ENCODE assay signal across 34 cellular contexts in the genomic region with DNA sequence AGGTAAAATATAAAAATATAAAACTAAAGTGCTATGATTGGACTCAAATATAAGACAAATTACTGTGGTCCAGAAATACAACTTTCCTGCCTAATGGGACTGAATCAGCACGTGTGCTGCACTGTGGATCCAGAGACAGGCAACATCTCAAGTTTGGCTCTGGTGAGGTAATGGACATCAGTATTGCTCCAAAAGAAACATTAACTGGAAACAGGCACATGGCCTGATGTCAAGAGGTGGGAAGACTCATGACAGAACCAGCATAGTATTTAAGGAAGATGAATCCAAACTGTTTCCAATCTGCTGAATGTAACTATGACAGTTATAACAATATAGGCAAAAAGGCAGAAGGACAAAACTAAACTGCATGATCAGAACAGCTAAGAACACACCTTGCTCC.
"Had no signal": no experiment of that assay in that cellular context is flagged by ENCODE, and none has a peak within 500 bp of the region (broad histone marks: within the 10 kb centered on the region; RNA-seq: fewer than 3 reads in every experiment).

No MANE protein-coding gene starts in this region.

- H3K36me3 ChIP-seq: adrenal gland, esophagus squamous epithelium, gastrocnemius medialis, heart left ventricle had no signal

- DNase-seq: activated CD4-positive, alpha-beta memory T cell treated with anti-CD3 and anti-CD28 coated beads for 36 hours; activated CD4-positive, alpha-beta T cell treated with anti-CD3 and anti-CD28 coated beads for 36 hours; activated CD4-positive, alpha-beta T cell treated with anti-CD3 and anti-CD28 coated beads, Interleukin-2, amount 10 ng/mL, durations not matched to agents 24 days and 14 days; activated CD4-positive, CD25-positive, alpha-beta regulatory T cell; activated CD4-positive, CD25-positive, alpha-beta regulatory T cell treated with anti-CD3 and anti-CD28 coated beads, Interleukin-2, amount 50 U/mL, for 72 hours; activated CD8-positive, alpha-beta memory T cell treated with anti-CD3 and anti-CD28 coated beads, Interleukin-2, amount 10 ng/mL, durations not matched to agents 7 days and 5 days; activated CD8-positive, alpha-beta memory T cell treated with anti-CD3 and anti-CD28 coated beads, Interleukin-2, amount 50 U/mL, for 4 hours; activated CD8-positive, alpha-beta T cell treated with anti-CD3 and anti-CD28 coated beads, Interleukin-2, amount 10 ng/mL, durations not matched to agents 7 days and 5 days; activated effector memory CD4-positive, alpha-beta T cell treated with anti-CD3 and anti-CD28 coated beads, Interleukin-2, amount 50 U/mL, for 16 hours; activated naive CD4-positive, alpha-beta T cell treated with anti-CD3 and anti-CD28 coated beads for 36 hours; activated naive CD8-positive, alpha-beta T cell treated with anti-CD3 and anti-CD28 coated beads for 36 hours; activated naive CD8-positive, alpha-beta T cell treated with anti-CD3 and anti-CD28 coated beads, Interleukin-2, amount 50 U/mL, for 24 hours; activated T-cell treated with anti-CD3 and anti-CD28 coated beads, Interleukin-2, amount 50 U/mL, for 1 hour; activated T-cell treated with anti-CD3 and anti-CD28 coated beads, Interleukin-2, amount 50 U/mL, for 48 hours; adrenal gland; amygdala; aorta; body of pancreas; caudate nucleus; cortex of kidney; dermis blood vessel endothelial cell; effector CD4-positive, alpha-beta T cell; effector memory CD8-positive, alpha-beta T cell; esophagus squamous epithelium; foreskin keratinocyte; gastrocnemius medialis; glutamatergic neuron; heart left ventricle; T1000 had no signal

- H3K36me3 Mint-ChIP-seq: activated CD4-positive, alpha-beta memory T cell treated with anti-CD3 and anti-CD28 coated beads for 36 hours; activated CD8-positive, alpha-beta memory T cell treated with anti-CD3 and anti-CD28 coated beads, Interleukin-2, amount 10 ng/mL, durations not matched to agents 7 days and 5 days had no signal

- H3K27me3 Mint-ChIP-seq: activated CD4-positive, alpha-beta memory T cell treated with anti-CD3 and anti-CD28 coated beads for 36 hours; activated CD4-positive, alpha-beta T cell treated with anti-CD3 and anti-CD28 coated beads for 36 hours; activated CD4-positive, alpha-beta T cell treated with anti-CD3 and anti-CD28 coated beads, Interleukin-2, amount 10 ng/mL, durations not matched to agents 24 days and 14 days; activated CD8-positive, alpha-beta memory T cell treated with anti-CD3 and anti-CD28 coated beads, Interleukin-2, amount 10 ng/mL, durations not matched to agents 7 days and 5 days; activated naive CD4-positive, alpha-beta T cell treated with anti-CD3 and anti-CD28 coated beads, Interleukin-2, amount 50 U/mL, for 24 hours; activated naive CD8-positive, alpha-beta T cell treated with anti-CD3 and anti-CD28 coated beads for 36 hours; activated naive CD8-positive, alpha-beta T cell treated with anti-CD3 and anti-CD28 coated beads, Interleukin-2, amount 50 U/mL, for 24 hours; effector memory CD8-positive, alpha-beta T cell had no signal

- H3K27ac ChIP-seq: adrenal gland, body of pancreas, epithelial cell of prostate, esophagus squamous epithelium, foreskin keratinocyte, gastrocnemius medialis, heart left ventricle had no signal

- ATAC-seq: activated CD4-positive, alpha-beta T cell treated with anti-CD3 and anti-CD28 coated beads for 36 hours; activated CD8-positive, alpha-beta memory T cell treated with anti-CD3 and anti-CD28 coated beads, Interleukin-2, amount 10 ng/mL, durations not matched to agents 7 days and 5 days; activated CD8-positive, alpha-beta T cell treated with anti-CD3 and anti-CD28 coated beads, Interleukin-2, amount 10 ng/mL, durations not matched to agents 7 days and 5 days; activated naive CD8-positive, alpha-beta T cell treated with anti-CD3 and anti-CD28 coated beads, Interleukin-2, amount 50 U/mL, for 24 hours; body of pancreas; effector memory CD8-positive, alpha-beta T cell; foreskin keratinocyte; gastrocnemius medialis had no signal

- FAIRE-seq: colon had no signal

- H3K4me1 Mint-ChIP-seq: activated CD4-positive, alpha-beta T cell treated with anti-CD3 and anti-CD28 coated beads for 36 hours; activated CD4-positive, alpha-beta T cell treated with anti-CD3 and anti-CD28 coated beads, Interleukin-2, amount 10 ng/mL, durations not matched to agents 24 days and 14 days; activated CD8-positive, alpha-beta memory T cell treated with anti-CD3 and anti-CD28 coated beads, Interleukin-2, amount 10 ng/mL, durations not matched to agents 7 days and 5 days; activated naive CD4-positive, alpha-beta T cell treated with anti-CD3 and anti-CD28 coated beads, Interleukin-2, amount 50 U/mL, for 24 hours; activated naive CD8-positive, alpha-beta T cell treated with anti-CD3 and anti-CD28 coated beads for 36 hours; activated naive CD8-positive, alpha-beta T cell treated with anti-CD3 and anti-CD28 coated beads, Interleukin-2, amount 50 U/mL, for 24 hours had no signal

- H3K27ac Mint-ChIP-seq: activated CD4-positive, alpha-beta memory T cell treated with anti-CD3 and anti-CD28 coated beads for 36 hours; activated CD4-positive, alpha-beta T cell treated with anti-CD3 and anti-CD28 coated beads for 36 hours; activated CD4-positive, alpha-beta T cell treated with anti-CD3 and anti-CD28 coated beads, Interleukin-2, amount 10 ng/mL, durations not matched to agents 24 days and 14 days; activated CD8-positive, alpha-beta memory T cell treated with anti-CD3 and anti-CD28 coated beads, Interleukin-2, amount 10 ng/mL, durations not matched to agents 7 days and 5 days; activated CD8-positive, alpha-beta T cell treated with anti-CD3 and anti-CD28 coated beads, Interleukin-2, amount 10 ng/mL, durations not matched to agents 7 days and 5 days; activated naive CD4-positive, alpha-beta T cell treated with anti-CD3 and anti-CD28 coated beads for 36 hours; activated naive CD4-positive, alpha-beta T cell treated with anti-CD3 and anti-CD28 coated beads, Interleukin-2, amount 50 U/mL, for 24 hours; activated naive CD8-positive, alpha-beta T cell treated with anti-CD3 and anti-CD28 coated beads for 36 hours; activated naive CD8-positive, alpha-beta T cell treated with anti-CD3 and anti-CD28 coated beads, Interleukin-2, amount 50 U/mL, for 24 hours; activated T-helper 1 cell treated with anti-CD3 and anti-CD28 coated beads, Interleukin-12 subunit alpha, Interleukin-12 subunit beta, Interleukin-2, Interleukin-4 antibody, amounts not matched to agents 30 ng/mL and 10 ng/mL and 1 ng/mL, durations not matched to agents 14 hours and 24 hours and 36 hours; activated T-helper 2 cell treated with anti-CD3 and anti-CD28 coated beads, Interferon-gamma antibody, Interleukin-2, Interleukin-4, amounts not matched to agents 10 μg/mL and 5 μg/mL and 100 μg/mL, durations not matched to agents 14 hours and 24 hours and 36 hours; effector memory CD8-positive, alpha-beta T cell had no signal

- H3K27me3 ChIP-seq: adrenal gland, body of pancreas, esophagus squamous epithelium, foreskin keratinocyte, gastrocnemius medialis, heart left ventricle had no signal

- H3K9me3 Mint-ChIP-seq: activated CD4-positive, alpha-beta T cell treated with anti-CD3 and anti-CD28 coated beads, Interleukin-2, amount 10 ng/mL, durations not matched to agents 24 days and 14 days; activated T-helper 1 cell treated with anti-CD3 and anti-CD28 coated beads, Interleukin-12 subunit alpha, Interleukin-12 subunit beta, Interleukin-2, Interleukin-4 antibody, amounts not matched to agents 30 ng/mL and 10 ng/mL and 1 ng/mL, durations not matched to agents 14 hours and 24 hours and 36 hours; activated T-helper 2 cell treated with anti-CD3 and anti-CD28 coated beads, Interferon-gamma antibody, Interleukin-2, Interleukin-4, amounts not matched to agents 10 μg/mL and 5 μg/mL and 100 μg/mL, durations not matched to agents 14 hours and 24 hours and 36 hours had no signal

- H3K9me3 ChIP-seq: adrenal gland, body of pancreas, esophagus squamous epithelium, gastrocnemius medialis had no signal

- H3K4me3 ChIP-seq: adrenal gland, body of pancreas, esophagus squamous epithelium, gastrocnemius medialis, heart left ventricle had no signal

- H3K4me3 Mint-ChIP-seq: activated CD4-positive, alpha-beta memory T cell treated with anti-CD3 and anti-CD28 coated beads for 36 hours; activated CD4-positive, alpha-beta T cell treated with anti-CD3 and anti-CD28 coated beads for 36 hours; activated CD4-positive, alpha-beta T cell treated with anti-CD3 and anti-CD28 coated beads, Interleukin-2, amount 10 ng/mL, durations not matched to agents 24 days and 14 days; activated CD8-positive, alpha-beta memory T cell treated with anti-CD3 and anti-CD28 coated beads, Interleukin-2, amount 10 ng/mL, durations not matched to agents 7 days and 5 days; activated CD8-positive, alpha-beta T cell treated with anti-CD3 and anti-CD28 coated beads, Interleukin-2, amount 10 ng/mL, durations not matched to agents 7 days and 5 days; activated naive CD4-positive, alpha-beta T cell treated with anti-CD3 and anti-CD28 coated beads for 36 hours; activated naive CD4-positive, alpha-beta T cell treated with anti-CD3 and anti-CD28 coated beads, Interleukin-2, amount 50 U/mL, for 24 hours; activated naive CD8-positive, alpha-beta T cell treated with anti-CD3 and anti-CD28 coated beads for 36 hours; activated naive CD8-positive, alpha-beta T cell treated with anti-CD3 and anti-CD28 coated beads, Interleukin-2, amount 50 U/mL, for 24 hours; activated T-helper 1 cell treated with anti-CD3 and anti-CD28 coated beads, Interleukin-12 subunit alpha, Interleukin-12 subunit beta, Interleukin-2, Interleukin-4 antibody, amounts not matched to agents 30 ng/mL and 10 ng/mL and 1 ng/mL, durations not matched to agents 14 hours and 24 hours and 36 hours; effector memory CD8-positive, alpha-beta T cell had no signal

- H3K4me1 ChIP-seq: adrenal gland, body of pancreas, esophagus squamous epithelium, foreskin keratinocyte, gastrocnemius medialis, heart left ventricle had no signal
